ENCODE assay signal across 14 cellular contexts in the genomic region with DNA sequence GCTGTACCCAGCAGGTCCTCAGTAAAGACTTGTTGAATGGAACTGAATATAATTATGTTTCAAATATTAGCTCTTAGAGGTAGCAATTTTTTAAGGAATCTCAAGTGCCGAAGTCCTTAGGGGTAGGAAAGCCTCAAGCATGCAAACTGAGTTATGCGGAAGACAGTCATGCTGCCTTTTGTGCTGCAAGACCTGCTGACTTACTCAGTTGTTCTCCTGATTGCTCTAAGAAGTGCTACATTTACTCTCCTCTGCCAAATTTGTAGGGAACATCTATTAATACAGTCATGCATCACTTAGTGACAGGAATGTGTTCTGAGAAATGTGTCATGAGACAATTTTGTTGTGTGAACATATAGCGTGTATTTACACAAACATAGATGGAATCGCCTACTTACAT.
DNase-seq lines count a peak whose midpoint lies in the region; ATAC-seq and TF ChIP-seq lines count a peak whose summit lies in the region.
"Had no signal": no experiment of that assay in that cellular context is flagged by ENCODE, and none has a peak within 500 bp of the region (broad histone marks: within the 10 kb centered on the region; RNA-seq: fewer than 3 reads in every experiment).

No MANE protein-coding gene starts in this region.

- in situ Hi-C loops in ACHN (cut with HindIII; ENCODE audit: low pct_ligation_motif_present, low pct_unique_long_range_greater_than_20kb, low sequenced_read_pairs), result no loop called here

- no peak for DNase-seq in heart left ventricle
- DNase-seq in left cardiac atrium, result no peak
- DNase-seq in lower lobe of right lung, result no peak
- DNase-seq in upper lobe of right lung, result no peak
- DNase-seq in ACHN, result no peak
- DNase-seq: CD8-positive, alpha-beta T cell; COR-L47; DMS153; DND-41; GDM1; IMR-90 had no signal

- H3K9me3 ChIP-seq in heart left ventricle (no peaks in the 10 kb centered on the region), lower lobe of right lung (no peaks in the 10 kb centered on the region), upper lobe of right lung (no peaks in the 10 kb centered on the region)
- H3K9me3 ChIP-seq: A549 had no signal

- 60 to 68% (median 67%) methylated on average over 4 of the region's 4 CpGs for WGBS in heart left ventricle, 4 donors

- ATAC-seq in heart left ventricle (peak; percentile 80 to 88 (median 82)), left cardiac atrium (peak; percentile 46 to 75), lower lobe of right lung (peak; percentile 57 to 80), upper lobe of right lung (peak; percentile 79), HG02623 (IDR thresholded peaks at IDR 0.05; ENCODE audit: unreplicated experiment) (no peak)
- ATAC-seq: A549; CD8-positive, alpha-beta T cell; HCT116 had no signal

- H3K4me1 ChIP-seq in heart left ventricle (peaks cover 0 to 5% (median 0%) of the 10 kb centered on the region in 12 donors), lower lobe of right lung (no peaks in the 10 kb centered on the region), upper lobe of right lung (no peaks in the 10 kb centered on the region)
- H3K4me1 ChIP-seq: A549 had no signal

- H3K4me3 ChIP-seq in heart left ventricle, result no peak overlapping the region
- no peak overlapping the region for H3K4me3 ChIP-seq in lower lobe of right lung
- no peak overlapping the region for H3K4me3 ChIP-seq in upper lobe of right lung
- H3K4me3 ChIP-seq: A549 had no signal

- H3K36me3 ChIP-seq in heart left ventricle (no peaks in the 10 kb centered on the region), lower lobe of right lung (no peaks in the 10 kb centered on the region), upper lobe of right lung (no peaks in the 10 kb centered on the region)

- H3K27ac ChIP-seq in heart left ventricle (peak overlapping the region in 1 of 12 donors; percentile 4), lower lobe of right lung (no peak overlapping the region), upper lobe of right lung (no peak overlapping the region)
- H3K27ac ChIP-seq: A549 had no signal

- intact Hi-C loops in heart left ventricle (cut with DNase I) (loop anchor here in 1 of 10 donors (10.0 kb wide), 1 partner anchor 51 kb away; no protein-coding TSS in a partner anchor), left cardiac atrium (cut with DNase I) (no loop called here), lower lobe of right lung (cut with DNase I) (no loop called here), upper lobe of right lung (cut with DNase I) (no loop called here)

- H3K27me3 ChIP-seq in heart left ventricle, result no peaks in the 10 kb centered on the region
- H3K27me3 ChIP-seq in lower lobe of right lung (ENCODE audit: low read depth), result no peaks in the 10 kb centered on the region
- H3K27me3 ChIP-seq in upper lobe of right lung, result no peaks in the 10 kb centered on the region

- TF ChIP-seq CTCF in heart left ventricle (IDR thresholded peaks at IDR 0.05) (no peak), lower lobe of right lung (IDR thresholded peaks at IDR 0.05) (no peak), upper lobe of right lung (IDR thresholded peaks at IDR 0.05) (no peak)

- no peak for TF ChIP-seq POLR2A in heart left ventricle (IDR thresholded peaks at IDR 0.05)
